ENCODE assay signal across 34 cellular contexts in genomic region chr2:96024336-96025106, GRCh38. TPM values are rescaled to one million over a fixed set of nuclear protein-coding genes. Genes with fewer than 3 reads are reported as not detected.
A peak's percentile ranks its signal among the peaks of the same experiment; 100 is the strongest.
DNase-seq lines count a peak whose midpoint lies in the region; ATAC-seq and TF ChIP-seq lines count a peak whose summit lies in the region.
"Had no signal": no experiment of that assay in that cellular context is flagged by ENCODE, and none has a peak within 500 bp of the region (broad histone marks: within the 10 kb centered on the region; RNA-seq: fewer than 3 reads in every experiment).

No MANE protein-coding gene starts in this region.

- H4K20me1 ChIP-seq in SK-N-SH (ENCODE audit: insufficient read depth) = no peaks in the 10 kb centered on the region

- H3K9me2 ChIP-seq in SK-N-SH = no peaks in the 10 kb centered on the region

- POLR2A ChIA-PET in SK-N-SH (lab: Yijun Ruan, JAX) (interaction anchor here (0.6 kb wide), 1 partner anchor 184 kb away, joined by 4 read pairs; no protein-coding TSS in a partner anchor), HEK293 (lab: Yijun Ruan, JAX) (interaction anchor here (0.6 kb wide), 1 partner anchor 79 kb away, joined by 5 read pairs; no protein-coding TSS in a partner anchor)
- POLR2A ChIA-PET in CD4-positive, alpha-beta T cell (lab: Charles Lee) = no interaction called here

- CTCF ChIA-PET in SK-N-SH (lab: Yijun Ruan, JAX) = interaction anchor here (0.8 to 5.2 kb wide), 4 partner anchors 32 to 236 kb away, joined by 4 to 84 read pairs (median 36); no protein-coding TSS in a partner anchor
- CTCF ChIA-PET in HEK293 (lab: Yijun Ruan, JAX) = interaction anchor here (0.6 to 4.1 kb wide), 3 partner anchors 77 to 150 kb away, joined by 5 to 38 read pairs (median 29); no protein-coding TSS in a partner anchor
- CTCF ChIA-PET in CD4-positive, alpha-beta T cell (lab: Charles Lee) = no interaction called here

- H3K27ac Mint-ChIP-seq in CD4-positive, alpha-beta T cell = no peak overlapping the region
- H3K27ac Mint-ChIP-seq: activated naive CD8-positive, alpha-beta T cell treated with anti-CD3 and anti-CD28 coated beads, Interleukin-2, amount 10 ng/mL, durations not matched to agents 7 days and 5 days; nephron progenitor cell had no signal

- no peaks in the 10 kb centered on the region for H3K9me3 Mint-ChIP-seq in CD4-positive, alpha-beta T cell
- H3K9me3 Mint-ChIP-seq: activated naive CD8-positive, alpha-beta T cell treated with anti-CD3 and anti-CD28 coated beads, Interleukin-2, amount 10 ng/mL, durations not matched to agents 7 days and 5 days; nephron progenitor cell had no signal

- H3K9ac ChIP-seq in SK-N-SH = no peak overlapping the region
- H3K9ac ChIP-seq: parathyroid adenoma had no signal

- H3K4me3 Mint-ChIP-seq in CD4-positive, alpha-beta T cell = no peak overlapping the region
- H3K4me3 Mint-ChIP-seq: activated naive CD8-positive, alpha-beta T cell treated with anti-CD3 and anti-CD28 coated beads, Interleukin-2, amount 10 ng/mL, durations not matched to agents 7 days and 5 days; nephron progenitor cell had no signal

- TF ChIP-seq RAD21 in SK-N-SH (IDR thresholded peaks at IDR 0.05; ENCODE audit: low read length) = no peak

- TF ChIP-seq CTCF in SK-N-SH (IDR thresholded peaks at IDR 0.05) = no peak
- TF ChIP-seq CTCF in HEK293 (tag by site-specific recombination; IDR thresholded peaks at IDR 0.05) = no peak
- no peak for TF ChIP-seq CTCF in CD4-positive, alpha-beta T cell (IDR thresholded peaks at IDR 0.05)

- intact Hi-C loops in CD4-positive, alpha-beta T cell (cut with DNase I, micrococcal nuclease) = loop anchor here (10.0 kb wide), 3 partner anchors 90 to 480 kb away; partner anchors contain the start of genes ADRA2B (in 2 of the 2) and NEURL3 (in 1 of the 2)

- H3K4me1 ChIP-seq in SK-N-SH (ENCODE audit: control insufficient read depth in 1 of 2, insufficient read depth in 2 of 2, low read depth in 1 of 2, low read length in 1 of 2) (no peaks in the 10 kb centered on the region), HEK293 (ENCODE audit: control insufficient read depth, insufficient read depth, low read length) (no peaks in the 10 kb centered on the region)
- H3K4me1 ChIP-seq: parathyroid adenoma, right lobe of liver, upper lobe of left lung had no signal

- H3K27ac ChIP-seq in SK-N-SH (ENCODE audit: low read depth in 2 of 2, low read length in 1 of 2) (no peak overlapping the region), HEK293 (ENCODE audit: extremely low read depth, low read depth, low read length) (no peak overlapping the region)
- no peak overlapping the region for H3K27ac ChIP-seq in CD4-positive, alpha-beta T cell (ENCODE audit: low read depth, low read length)
- H3K27ac ChIP-seq: 22Rv1, cardiac muscle cell, parathyroid adenoma, right lobe of liver, upper lobe of left lung, VCaP had no signal

- H3K27me3 ChIP-seq in SK-N-SH (ENCODE audit: insufficient read depth) = no peaks in the 10 kb centered on the region
- no peaks in the 10 kb centered on the region for H3K27me3 ChIP-seq in CD4-positive, alpha-beta T cell (ENCODE audit: control insufficient read depth, insufficient read depth, low read length)
- H3K27me3 ChIP-seq: cardiac muscle cell, right lobe of liver, upper lobe of left lung had no signal

- H3K27me3 Mint-ChIP-seq in CD4-positive, alpha-beta T cell = no peaks in the 10 kb centered on the region
- H3K27me3 Mint-ChIP-seq: activated naive CD8-positive, alpha-beta T cell treated with anti-CD3 and anti-CD28 coated beads, Interleukin-2, amount 10 ng/mL, durations not matched to agents 7 days and 5 days had no signal

- H3K4me2 ChIP-seq in SK-N-SH = no peak overlapping the region

- peaks cover 3% of the 10 kb centered on the region for H3K4me1 Mint-ChIP-seq in CD4-positive, alpha-beta T cell (ENCODE audit: low read depth)

- TF ChIP-seq EP300 in SK-N-SH (IDR thresholded peaks at IDR 0.05; ENCODE audit: borderline replicate concordance in 1 of 2, low read depth in 1 of 2, low read length in 1 of 2) = no peak

- ATAC-seq in SK-N-SH treated with all-trans-retinoic acid at 6 μM for 48 hours = no peak
- ATAC-seq in CD4-positive, alpha-beta T cell (ENCODE audit: poor library complexity) = no peak
- ATAC-seq: esophagus mucosa, Panc1, right lobe of liver had no signal

- H3K36me3 ChIP-seq in SK-N-SH (replicated peaks in 1 of 2; ENCODE audit: control insufficient read depth in 1 of 2, insufficient read depth in 2 of 2, low read length in 1 of 2) = no peaks in the 10 kb centered on the region
- no peaks in the 10 kb centered on the region for H3K36me3 ChIP-seq in HEK293 (ENCODE audit: control insufficient read depth in 2 of 2, insufficient read depth in 1 of 2, low read length in 2 of 2)
- H3K36me3 ChIP-seq: cardiac muscle cell, right lobe of liver, upper lobe of left lung had no signal

- H3K79me2 ChIP-seq in SK-N-SH (ENCODE audit: insufficient read depth) = no peaks in the 10 kb centered on the region
- H3K79me2 ChIP-seq: parathyroid adenoma had no signal

- no peak overlapping the region for H3K4me3 ChIP-seq in SK-N-SH (ENCODE audit: low read depth in 2 of 2, low read length in 1 of 2)
- no peak overlapping the region for H3K4me3 ChIP-seq in HEK293 (ENCODE audit: low read depth, low read length)
- H3K4me3 ChIP-seq: cardiac muscle cell, right lobe of liver, upper lobe of left lung had no signal

- 100% methylated on average over 1 of the region's 25 CpGs for WGBS in SK-N-SH (ENCODE audit: low lambda C conversion rate)

- H2AFZ ChIP-seq in SK-N-SH (ENCODE audit: low read depth) = no peak overlapping the region
- H2AFZ ChIP-seq: parathyroid adenoma had no signal

- no peaks in the 10 kb centered on the region for H3F3A ChIP-seq in SK-N-SH (replicated peaks; ENCODE audit: insufficient read depth)

- DNase-seq in SK-N-SH (peak; percentile 19), iPS-NIHi11 (ENCODE audit: low spot score) (peak; percentile 20), putamen (ENCODE audit: low spot score) (peak; percentile 50), NOMO-1 (lab: John Stamatoyannopoulos, UW; ENCODE audit: unreplicated experiment in 2 of 2) (no peak)
- no peak for DNase-seq in stimulated activated naive CD4-positive, alpha-beta T cell (lab: John Stamatoyannopoulos, UW)
- no peak for DNase-seq in CD4-positive, alpha-beta T cell
- DNase-seq: activated CD4-positive, alpha-beta T cell treated with anti-CD3 and anti-CD28 coated beads for 48 hours; activated gamma-delta T cell treated with Interleukin-2 at 50 U/mL for 16 hours; activated naive CD8-positive, alpha-beta T cell treated with anti-CD3 and anti-CD28 coated beads, Interleukin-2, amount 10 ng/mL, durations not matched to agents 7 days and 5 days; C1 segment of cervical spinal cord; COR-L47; cortex of kidney; DMS53; glutamatergic neuron; kidney glomerular epithelial cell; NCI-H146; NCI-H2107; NCI-H345; NCI-H69; nephron progenitor cell; right lobe of liver; SIG-M5; stimulated activated CD4-positive, alpha-beta T cell treated with anti-CD3 and anti-CD28 coated beads, Interleukin-12 subunit alpha, Interleukin-12 subunit beta, amount 100 ng/mL, for 4 hours; stimulated activated CD4-positive, alpha-beta T cell treated with anti-CD3 and anti-CD28 coated beads, Interleukin-2, amount 100 ng/mL, for 48 hours; T-helper 9 cell had no signal

- no peaks in the 10 kb centered on the region for H3K36me3 Mint-ChIP-seq in CD4-positive, alpha-beta T cell (ENCODE audit: low read depth)
- H3K36me3 Mint-ChIP-seq: activated naive CD8-positive, alpha-beta T cell treated with anti-CD3 and anti-CD28 coated beads, Interleukin-2, amount 10 ng/mL, durations not matched to agents 7 days and 5 days had no signal

- H3K9me3 ChIP-seq in SK-N-SH = no peaks in the 10 kb centered on the region
- no peaks in the 10 kb centered on the region for H3K9me3 ChIP-seq in HEK293 (ENCODE audit: control insufficient read depth, insufficient read depth, low read depth, low read length)
- H3K9me3 ChIP-seq in CD4-positive, alpha-beta T cell (ENCODE audit: control insufficient read depth, low read length) = no peaks in the 10 kb centered on the region
- H3K9me3 ChIP-seq: right lobe of liver, upper lobe of left lung had no signal

TF ChIP-seq in SK-N-SH, 30 proteins besides CTCF, POLR2A, EP300 and RAD21:
- TF ChIP-seq CHD2 (IDR thresholded peaks at IDR 0.05; ENCODE audit: low read length, partially characterized antibody) (no peak), TAF1 (IDR thresholded peaks at IDR 0.05; ENCODE audit: borderline replicate concordance, low read depth, low read length) (no peak), FOSL2 (IDR thresholded peaks at IDR 0.05; ENCODE audit: borderline replicate concordance, low read depth) (no peak), SIN3A (IDR thresholded peaks at IDR 0.05; ENCODE audit: borderline replicate concordance, low read depth, low read length) (no peak), TEAD4 (IDR thresholded peaks at IDR 0.05; ENCODE audit: borderline replicate concordance, insufficient read depth) (no peak), FOXM1 (IDR thresholded peaks at IDR 0.05; ENCODE audit: low read depth) (no peak)

TF ChIP-seq in SK-N-SH treated with all-trans-retinoic acid at 6 μM for 48 hours, 23 proteins besides CTCF, POLR2A, EP300 and RAD21 (continues in another document):
- no peak for TF ChIP-seq SNAI2 (CRISPR knock-in tag; IDR thresholded peaks at IDR 0.05)

TF ChIP-seq in HEK293, 187 proteins besides CTCF, POLR2A, EP300 and RAD21:
- peak; percentile 82 for TF ChIP-seq ZFHX2 (tag by site-specific recombination; conservative IDR thresholded peaks at IDR 0.05)
- no peak for TF ChIP-seq ZNF501 (tag by site-specific recombination; IDR thresholded peaks at IDR 0.05)
- peak; percentile 78 for TF ChIP-seq EGR2 (tag by site-specific recombination; IDR thresholded peaks at IDR 0.05; ENCODE audit: low read depth)

RNA-seq across cellular contexts. Expression of gene GPAT2, which starts 10.2 kb away (rescaled TPM):
- not detected in 2 replicates for polyA plus RNA-seq in SK-N-SH (2012; rRNA removed)
- polyA plus RNA-seq in SK-N-SH (2012; cell fraction: cytosol; rRNA removed) = not detected in 2 replicates
- polyA plus RNA-seq in SK-N-SH (2012; cell fraction: nucleus; rRNA removed) = 0.02 and 0.09 TPM in 2 replicates
- total RNA-seq in CD4-positive, alpha-beta T cell = 1 to 10 TPM; 1.3 to 2.0 TPM

RNA-seq across cellular contexts. Expression of gene ANKRD36C, which starts 32.9 kb away (rescaled TPM):
- polyA plus RNA-seq in SK-N-SH (2012; rRNA removed) = 1.8 and 2.9 TPM in 2 replicates
- polyA plus RNA-seq in SK-N-SH (2012; cell fraction: cytosol; rRNA removed) = 1.2 and 1.6 TPM in 2 replicates
- 4.5 and 7.3 TPM in 2 replicates for polyA plus RNA-seq in SK-N-SH (2012; cell fraction: nucleus; rRNA removed)
- total RNA-seq in CD4-positive, alpha-beta T cell = 10 to 100 TPM; 74.0 to 78.3 TPM

Comparison
In these comparisons a context has a peak if more than half of its experiments do, and no peak if none do; other contexts are left out.
1. DNase-seq: peak in SK-N-SH (single experiment), iPS-NIHi11 (single experiment) and putamen (single experiment); none in NOMO-1 (0 of 2), stimulated activated naive CD4-positive, alpha-beta T cell (0 of 6) and CD4-positive, alpha-beta T cell (0 of 10).